ENCODE assay signal across 21 cellular contexts in genomic region chr7:158527495-158527894, GRCh38.
DNase-seq lines count a peak whose midpoint lies in the region; ATAC-seq, FAIRE-seq and TF ChIP-seq lines count a peak whose summit lies in the region.
"Had no signal": no experiment of that assay in that cellular context is flagged by ENCODE, and none has a peak within 500 bp of the region (broad histone marks: within the 10 kb centered on the region; RNA-seq: fewer than 3 reads in every experiment).

No MANE protein-coding gene starts in this region.

- no peak for ATAC-seq in Right ventricle myocardium inferior

- FAIRE-seq in kidney (lab: Jason Lieb, UNC) (no peak), RCC 7860 (lab: Jason Lieb, UNC) (no peak)
- FAIRE-seq: G401.6, GM12891 had no signal

- no peaks in the 10 kb centered on the region for H3K4me1 ChIP-seq in kidney (ENCODE audit: control insufficient read depth in 1 of 2, insufficient read depth in 1 of 2, low read depth in 1 of 2, low read length in 2 of 2)

- TF ChIP-seq CTCF in VCaP (conservative IDR thresholded peaks at IDR 0.05) (no peak), kidney (IDR thresholded peaks at IDR 0.05; ENCODE audit: borderline replicate concordance, extremely low read depth, insufficient read depth) (no peak)

- H3K36me3 ChIP-seq in kidney (ENCODE audit: control insufficient read depth in 1 of 2, insufficient read depth in 2 of 2, low read length in 2 of 2) = no peaks in the 10 kb centered on the region

- H3K9me3 ChIP-seq in kidney (ENCODE audit: control insufficient read depth in 1 of 2, low read length in 2 of 2) = no peaks in the 10 kb centered on the region

- intact Hi-C loops in Right ventricle myocardium inferior (cut with DNase I) (no loop called here), cardiac septum (cut with DNase I) (no loop called here), kidney (cut with DNase I) (no loop called here)

- H3K4me3 ChIP-seq in kidney (ENCODE audit: low read length in 2 of 2) = no peak overlapping the region
- H3K4me3 ChIP-seq: GM23248 had no signal

- DNase-seq in Right ventricle myocardium inferior (ENCODE audit: missing footprints) = peak; percentile 35
- no peak for DNase-seq in cardiac septum (ENCODE audit: low spot score)
- DNase-seq in kidney = peak; percentile 59
- DNase-seq in AG20443 (ENCODE audit: low spot score) = no peak
- no peak for DNase-seq in RCC 7860 (ENCODE audit: low spot score)
- no peak for DNase-seq in NCI-H1436 treated with DMSO at 0.1 percent for 48 hours (lab: John Stamatoyannopoulos, UW)
- DNase-seq: AML-193; C1 segment of cervical spinal cord; CD4-positive, alpha-beta T cell; DMS153; DMS79 treated with DMSO at 0.1 percent for 48 hours; EL; GM23248; HCEC 1CT; IMR-90; KBM-7 had no signal

- H3K9ac ChIP-seq in kidney (ENCODE audit: low read length in 2 of 2) = no peak overlapping the region
- H3K9ac ChIP-seq: GM23248 had no signal

- H3K27ac ChIP-seq in VCaP (peak overlapping the region; percentile 84), kidney (ENCODE audit: low read depth in 2 of 2, low read length in 2 of 2) (no peak overlapping the region)
- H3K27ac ChIP-seq: 22Rv1, GM23248, HL-60 had no signal

Comparison
In these comparisons a context has a peak if more than half of its experiments do, and no peak if none do; other contexts are left out.
1. DNase-seq: peak in Right ventricle myocardium inferior (single experiment) and kidney (single experiment); none in cardiac septum (single experiment), AG20443 (single experiment), RCC 7860 (single experiment) and NCI-H1436 treated with DMSO at 0.1 percent for 48 hours (single experiment).